In genomic region chr12:105107497-105108371, GRCh38 we compare ENCODE assay signal across 1 cellular context.
A peak's percentile ranks its signal among the peaks of the same experiment; 100 is the strongest.
TF ChIP-seq lines count a peak whose summit lies in the region.

A gene with protein sequence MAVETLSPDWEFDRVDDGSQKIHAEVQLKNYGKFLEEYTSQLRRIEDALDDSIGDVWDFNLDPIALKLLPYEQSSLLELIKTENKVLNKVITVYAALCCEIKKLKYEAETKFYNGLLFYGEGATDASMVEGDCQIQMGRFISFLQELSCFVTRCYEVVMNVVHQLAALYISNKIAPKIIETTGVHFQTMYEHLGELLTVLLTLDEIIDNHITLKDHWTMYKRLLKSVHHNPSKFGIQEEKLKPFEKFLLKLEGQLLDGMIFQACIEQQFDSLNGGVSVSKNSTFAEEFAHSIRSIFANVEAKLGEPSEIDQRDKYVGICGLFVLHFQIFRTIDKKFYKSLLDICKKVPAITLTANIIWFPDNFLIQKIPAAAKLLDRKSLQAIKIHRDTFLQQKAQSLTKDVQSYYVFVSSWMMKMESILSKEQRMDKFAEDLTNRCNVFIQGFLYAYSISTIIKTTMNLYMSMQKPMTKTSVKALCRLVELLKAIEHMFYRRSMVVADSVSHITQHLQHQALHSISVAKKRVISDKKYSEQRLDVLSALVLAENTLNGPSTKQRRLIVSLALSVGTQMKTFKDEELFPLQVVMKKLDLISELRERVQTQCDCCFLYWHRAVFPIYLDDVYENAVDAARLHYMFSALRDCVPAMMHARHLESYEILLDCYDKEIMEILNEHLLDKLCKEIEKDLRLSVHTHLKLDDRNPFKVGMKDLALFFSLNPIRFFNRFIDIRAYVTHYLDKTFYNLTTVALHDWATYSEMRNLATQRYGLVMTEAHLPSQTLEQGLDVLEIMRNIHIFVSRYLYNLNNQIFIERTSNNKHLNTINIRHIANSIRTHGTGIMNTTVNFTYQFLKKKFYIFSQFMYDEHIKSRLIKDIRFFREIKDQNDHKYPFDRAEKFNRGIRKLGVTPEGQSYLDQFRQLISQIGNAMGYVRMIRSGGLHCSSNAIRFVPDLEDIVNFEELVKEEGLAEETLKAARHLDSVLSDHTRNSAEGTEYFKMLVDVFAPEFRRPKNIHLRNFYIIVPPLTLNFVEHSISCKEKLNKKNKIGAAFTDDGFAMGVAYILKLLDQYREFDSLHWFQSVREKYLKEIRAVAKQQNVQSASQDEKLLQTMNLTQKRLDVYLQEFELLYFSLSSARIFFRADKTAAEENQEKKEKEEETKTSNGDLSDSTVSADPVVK (plus strand): TSS chr12:105107731. CDS start chr12:105107801, 70 bp downstream.

TF ChIP-seq in HepG2, 621 proteins besides CTCF, POLR2A, EP300 and RAD21 (continued from another document and continues in another):
- TF ChIP-seq, protein P1, sequence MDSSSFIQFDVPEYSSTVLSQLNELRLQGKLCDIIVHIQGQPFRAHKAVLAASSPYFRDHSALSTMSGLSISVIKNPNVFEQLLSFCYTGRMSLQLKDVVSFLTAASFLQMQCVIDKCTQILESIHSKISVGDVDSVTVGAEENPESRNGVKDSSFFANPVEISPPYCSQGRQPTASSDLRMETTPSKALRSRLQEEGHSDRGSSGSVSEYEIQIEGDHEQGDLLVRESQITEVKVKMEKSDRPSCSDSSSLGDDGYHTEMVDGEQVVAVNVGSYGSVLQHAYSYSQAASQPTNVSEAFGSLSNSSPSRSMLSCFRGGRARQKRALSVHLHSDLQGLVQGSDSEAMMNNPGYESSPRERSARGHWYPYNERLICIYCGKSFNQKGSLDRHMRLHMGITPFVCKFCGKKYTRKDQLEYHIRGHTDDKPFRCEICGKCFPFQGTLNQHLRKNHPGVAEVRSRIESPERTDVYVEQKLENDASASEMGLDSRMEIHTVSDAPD (CRISPR knock-in tag; IDR thresholded peaks at IDR 0.05): peak; percentile 71; the same call in 1 of the 2 replicates
- peak; percentile 83 for TF ChIP-seq ZNF225 (CRISPR knock-in tag; IDR thresholded peaks at IDR 0.05)
- peak; percentile 86 for TF ChIP-seq ZNF205 (CRISPR knock-in tag; IDR thresholded peaks at IDR 0.05)
- TF ChIP-seq KLF16 (CRISPR knock-in tag; IDR thresholded peaks at IDR 0.05): peak; percentile 66 to 83; a peak in 3 of 4 replicates
- peak; percentile 73 for TF ChIP-seq FOXA3 (CRISPR knock-in tag; IDR thresholded peaks at IDR 0.05)
- peak; percentile 79; the same call in 1 of the 2 replicates for TF ChIP-seq ZNF232 (CRISPR knock-in tag; IDR thresholded peaks at IDR 0.05; ENCODE audit: borderline replicate concordance)
- no peak for TF ChIP-seq ZNF326 (CRISPR knock-in tag; IDR thresholded peaks at IDR 0.05; ENCODE audit: borderline replicate concordance)
- TF ChIP-seq NFAT5 (CRISPR knock-in tag; IDR thresholded peaks at IDR 0.05): peak; percentile 57; the same call in 1 of the 2 replicates
- TF ChIP-seq SRSF4 (IDR thresholded peaks at IDR 0.05; ENCODE audit: low read depth, low read length, poor library complexity, severe bottlenecking): no peak
- peak; percentile 82 for TF ChIP-seq NR0B2 (CRISPR knock-in tag; IDR thresholded peaks at IDR 0.05)
- 0 out of 2 replicates have a peak, but pooled peaks have one; percentile 37 for TF ChIP-seq ZNF567 (CRISPR knock-in tag; IDR thresholded peaks at IDR 0.05; ENCODE audit: borderline replicate concordance)
- no peak for TF ChIP-seq ELK4 (CRISPR knock-in tag; IDR thresholded peaks at IDR 0.05; ENCODE audit: borderline replicate concordance)
- TF ChIP-seq, protein P2, sequence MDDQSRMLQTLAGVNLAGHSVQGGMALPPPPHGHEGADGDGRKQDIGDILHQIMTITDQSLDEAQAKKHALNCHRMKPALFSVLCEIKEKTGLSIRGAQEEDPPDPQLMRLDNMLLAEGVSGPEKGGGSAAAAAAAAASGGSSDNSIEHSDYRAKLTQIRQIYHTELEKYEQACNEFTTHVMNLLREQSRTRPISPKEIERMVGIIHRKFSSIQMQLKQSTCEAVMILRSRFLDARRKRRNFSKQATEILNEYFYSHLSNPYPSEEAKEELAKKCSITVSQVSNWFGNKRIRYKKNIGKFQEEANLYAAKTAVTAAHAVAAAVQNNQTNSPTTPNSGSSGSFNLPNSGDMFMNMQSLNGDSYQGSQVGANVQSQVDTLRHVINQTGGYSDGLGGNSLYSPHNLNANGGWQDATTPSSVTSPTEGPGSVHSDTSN (CRISPR knock-in tag; IDR thresholded peaks at IDR 0.05; ENCODE audit: borderline replicate concordance): no peak; the same call in 1 of the 2 replicates
- TF ChIP-seq, protein P3, sequence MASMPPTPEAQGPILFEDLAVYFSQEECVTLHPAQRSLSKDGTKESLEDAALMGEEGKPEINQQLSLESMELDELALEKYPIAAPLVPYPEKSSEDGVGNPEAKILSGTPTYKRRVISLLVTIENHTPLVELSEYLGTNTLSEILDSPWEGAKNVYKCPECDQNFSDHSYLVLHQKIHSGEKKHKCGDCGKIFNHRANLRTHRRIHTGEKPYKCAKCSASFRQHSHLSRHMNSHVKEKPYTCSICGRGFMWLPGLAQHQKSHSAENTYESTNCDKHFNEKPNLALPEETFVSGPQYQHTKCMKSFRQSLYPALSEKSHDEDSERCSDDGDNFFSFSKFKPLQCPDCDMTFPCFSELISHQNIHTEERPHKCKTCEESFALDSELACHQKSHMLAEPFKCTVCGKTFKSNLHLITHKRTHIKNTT (CRISPR knock-in tag; IDR thresholded peaks at IDR 0.05): no peak
- no peak for TF ChIP-seq KDM5A (IDR thresholded peaks at IDR 0.05; ENCODE audit: borderline replicate concordance, low read length)
- TF ChIP-seq ELF4 (CRISPR knock-in tag; IDR thresholded peaks at IDR 0.05; ENCODE audit: borderline replicate concordance): peak; percentile 45; the same call in 1 of the 2 replicates
- TF ChIP-seq PRDM4 (CRISPR knock-in tag; IDR thresholded peaks at IDR 0.05; ENCODE audit: borderline replicate concordance): no peak
- TF ChIP-seq, protein P4, sequence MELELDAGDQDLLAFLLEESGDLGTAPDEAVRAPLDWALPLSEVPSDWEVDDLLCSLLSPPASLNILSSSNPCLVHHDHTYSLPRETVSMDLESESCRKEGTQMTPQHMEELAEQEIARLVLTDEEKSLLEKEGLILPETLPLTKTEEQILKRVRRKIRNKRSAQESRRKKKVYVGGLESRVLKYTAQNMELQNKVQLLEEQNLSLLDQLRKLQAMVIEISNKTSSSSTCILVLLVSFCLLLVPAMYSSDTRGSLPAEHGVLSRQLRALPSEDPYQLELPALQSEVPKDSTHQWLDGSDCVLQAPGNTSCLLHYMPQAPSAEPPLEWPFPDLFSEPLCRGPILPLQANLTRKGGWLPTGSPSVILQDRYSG (CRISPR knock-in tag; IDR thresholded peaks at IDR 0.05): peak; percentile 73; the same call in 1 of the 2 replicates
- TF ChIP-seq ZNF543 (CRISPR knock-in tag; IDR thresholded peaks at IDR 0.05): peak; percentile 90
- TF ChIP-seq ATF5 (CRISPR knock-in tag; IDR thresholded peaks at IDR 0.05; ENCODE audit: low read depth): 0 out of 2 replicates have a peak, but pooled peaks have one; percentile 26
- no peak for TF ChIP-seq DPF2 (CRISPR knock-in tag; IDR thresholded peaks at IDR 0.05; ENCODE audit: borderline replicate concordance, low read depth)
- no peak for TF ChIP-seq E2F1 (CRISPR knock-in tag; IDR thresholded peaks at IDR 0.05)
- TF ChIP-seq NFKB2 (CRISPR knock-in tag; IDR thresholded peaks at IDR 0.05; ENCODE audit: borderline replicate concordance): peak; percentile 86; the same call in 1 of the 2 replicates
- peak; percentile 97 for TF ChIP-seq ZNF709 (CRISPR knock-in tag; IDR thresholded peaks at IDR 0.05)
- TF ChIP-seq ZBTB21 (CRISPR knock-in tag; IDR thresholded peaks at IDR 0.05): no peak
- peak; percentile 49; the same call in 1 of the 2 replicates for TF ChIP-seq ZNF503 (CRISPR knock-in tag; IDR thresholded peaks at IDR 0.05)
- no peak for TF ChIP-seq RFX5 (IDR thresholded peaks at IDR 0.05; ENCODE audit: low read depth, low read length)
- TF ChIP-seq PITX1 (CRISPR knock-in tag; IDR thresholded peaks at IDR 0.05): 0 out of 2 replicates have a peak, but pooled peaks have one; percentile 18
- TF ChIP-seq ZNF431 (CRISPR knock-in tag; IDR thresholded peaks at IDR 0.05; ENCODE audit: borderline replicate concordance, low read depth): peak; percentile 68; the same call in 1 of the 2 replicates
- peak; percentile 59; the same call in 1 of the 2 replicates for TF ChIP-seq PHF21A (CRISPR knock-in tag; IDR thresholded peaks at IDR 0.05)
